ENCODE assay signal across 9 cellular contexts in the genomic region with DNA sequence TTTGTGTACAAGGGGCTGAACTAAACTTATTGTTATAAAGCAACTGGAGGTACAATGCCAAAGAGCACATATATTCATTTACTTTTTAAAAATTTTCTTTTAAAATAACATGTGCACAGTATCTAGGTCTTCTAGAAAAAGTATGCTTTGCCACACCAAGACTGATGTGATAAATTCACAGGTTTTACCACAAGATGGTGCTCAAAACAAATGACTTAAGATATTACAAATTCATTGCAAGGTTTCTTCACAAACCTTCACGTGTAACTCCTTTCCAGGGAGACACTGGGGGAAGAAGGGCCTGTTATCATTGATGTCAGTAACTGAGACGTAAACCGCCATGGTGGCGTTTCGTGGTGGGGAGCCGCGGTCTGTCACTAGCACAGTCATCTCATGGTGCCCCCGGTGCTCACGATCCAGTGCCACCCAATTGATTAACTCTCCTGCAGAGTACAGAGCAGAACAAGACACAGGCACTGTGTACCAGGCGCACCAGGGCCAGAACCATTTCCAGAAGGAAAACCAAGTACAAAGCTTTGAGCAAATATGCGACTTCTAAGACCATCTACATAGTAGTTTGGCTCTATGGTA.
DNase-seq lines count a peak whose midpoint lies in the region; ATAC-seq and TF ChIP-seq lines count a peak whose summit lies in the region.
"Had no signal": no experiment of that assay in that cellular context is flagged by ENCODE, and none has a peak within 500 bp of the region (broad histone marks: within the 10 kb centered on the region; RNA-seq: fewer than 3 reads in every experiment).

No MANE protein-coding gene starts in this region.

- H4K20me1 ChIP-seq in Loucy (ENCODE audit: insufficient read depth, low read length, poor library complexity, severe bottlenecking) (no peaks in the 10 kb centered on the region), osteoblast (ENCODE audit: insufficient read depth, low read length) (no peaks in the 10 kb centered on the region)

- H3K4me3 ChIP-seq in Loucy (ENCODE audit: low read length, poor library complexity, severe bottlenecking): no peak overlapping the region
- no peak overlapping the region for H3K4me3 ChIP-seq in choroid plexus epithelial cell (ENCODE audit: low read depth, low read length)
- H3K4me3 ChIP-seq in osteoblast (ENCODE audit: insufficient read depth, low read length): no peak overlapping the region
- no peak overlapping the region for H3K4me3 ChIP-seq in psoas muscle

- H3K9me2 ChIP-seq in Loucy (replicated peaks; ENCODE audit: low read depth, low read length): no peaks in the 10 kb centered on the region

- 70 to 77% (median 76%) methylated on average over 11 of the region's 11 CpGs for WGBS in psoas muscle, 3 donors

- H3K36me3 ChIP-seq in Loucy (ENCODE audit: insufficient read depth, low read length): no peaks in the 10 kb centered on the region
- H3K36me3 ChIP-seq in osteoblast (ENCODE audit: insufficient read depth, low read length): no peaks in the 10 kb centered on the region
- no peaks in the 10 kb centered on the region for H3K36me3 ChIP-seq in psoas muscle (ENCODE audit: insufficient read depth in 1 of 2, low read depth in 1 of 2)
- H3K36me3 ChIP-seq: neutrophil had no signal

- H3K9ac ChIP-seq in Loucy (ENCODE audit: low read depth, low read length, poor library complexity, severe bottlenecking): no peak overlapping the region

- DNase-seq in ELR (ENCODE audit: low read depth) (peak; percentile 14), choroid plexus epithelial cell (ENCODE audit: low read depth) (peak; percentile 66), osteoblast (ENCODE audit: insufficient read length, low spot score, missing footprints) (peak; percentile 71), NK-92 (lab: John Stamatoyannopoulos, UW; ENCODE audit: unreplicated experiment) (no peak), psoas muscle (no peak), NCI-H2029 (lab: John Stamatoyannopoulos, UW) (no peak), iPS-NIHi7 (ENCODE audit: extremely low spot score) (no peak)

- intact Hi-C loops in psoas muscle (cut with DNase I): no loop called here

- 0 out of 2 replicates have a peak overlapping the region, but pooled peaks have one; percentile 45 for H2AFZ ChIP-seq in Loucy (ENCODE audit: low read length)
- H2AFZ ChIP-seq in osteoblast (ENCODE audit: low read length): no peak overlapping the region

- H3K27ac ChIP-seq in osteoblast (ENCODE audit: low read depth, low read length) (no peak overlapping the region), psoas muscle (no peak overlapping the region)
- H3K27ac ChIP-seq: neutrophil had no signal

- TF ChIP-seq CTCF in Loucy (conservative IDR thresholded peaks at IDR 0.05; ENCODE audit: low read length) (peak; percentile 68), choroid plexus epithelial cell (conservative IDR thresholded peaks at IDR 0.05; ENCODE audit: low read depth, low read length) (peak; percentile 46), osteoblast (IDR thresholded peaks at IDR 0.05; ENCODE audit: extremely low read depth, low read depth, low read length) (peak; percentile 29), psoas muscle (IDR thresholded peaks at IDR 0.05) (no peak)

- H3K4me1 ChIP-seq in Loucy (ENCODE audit: insufficient read depth, low read length, poor library complexity, severe bottlenecking) (no peaks in the 10 kb centered on the region), osteoblast (ENCODE audit: insufficient read depth, low read length) (no peaks in the 10 kb centered on the region), psoas muscle (no peaks in the 10 kb centered on the region)

- no peaks in the 10 kb centered on the region for H3F3A ChIP-seq in Loucy (ENCODE audit: low read depth)

- H3K79me2 ChIP-seq in Loucy (ENCODE audit: insufficient read depth, low read length) (no peaks in the 10 kb centered on the region), osteoblast (ENCODE audit: insufficient read depth, low read length) (no peaks in the 10 kb centered on the region)

- no peaks in the 10 kb centered on the region for H3K27me3 ChIP-seq in Loucy (ENCODE audit: insufficient read depth, low read length, poor library complexity, severe bottlenecking)
- no peaks in the 10 kb centered on the region for H3K27me3 ChIP-seq in osteoblast (ENCODE audit: insufficient read depth, low read length)
- peaks cover 0 to 9% (median 2%) of the 10 kb centered on the region in 3 donors for H3K27me3 ChIP-seq in psoas muscle (ENCODE audit: insufficient read depth in 3 of 3, low read length in 2 of 3)

- H3K4me2 ChIP-seq in Loucy (ENCODE audit: low read depth, low read length, poor library complexity, severe bottlenecking): no peak overlapping the region
- H3K4me2 ChIP-seq in osteoblast (ENCODE audit: insufficient read depth, low read length): no peak overlapping the region

- H3K9me3 ChIP-seq in Loucy (ENCODE audit: insufficient read depth, low read depth, low read length): no peaks in the 10 kb centered on the region
- H3K9me3 ChIP-seq in osteoblast (ENCODE audit: low read depth, low read length): no peaks in the 10 kb centered on the region
- H3K9me3 ChIP-seq in psoas muscle: no peaks in the 10 kb centered on the region
- H3K9me3 ChIP-seq: neutrophil had no signal

- no peak for ATAC-seq in psoas muscle

Comparison
In these comparisons a context has a peak if more than half of its experiments do, and no peak if none do; other contexts are left out.
1. DNase-seq: peak in ELR (single experiment), choroid plexus epithelial cell (single experiment) and osteoblast (single experiment); none in NK-92 (single experiment), psoas muscle (0 of 2), NCI-H2029 (single experiment) and iPS-NIHi7 (single experiment).